In the genomic region with DNA sequence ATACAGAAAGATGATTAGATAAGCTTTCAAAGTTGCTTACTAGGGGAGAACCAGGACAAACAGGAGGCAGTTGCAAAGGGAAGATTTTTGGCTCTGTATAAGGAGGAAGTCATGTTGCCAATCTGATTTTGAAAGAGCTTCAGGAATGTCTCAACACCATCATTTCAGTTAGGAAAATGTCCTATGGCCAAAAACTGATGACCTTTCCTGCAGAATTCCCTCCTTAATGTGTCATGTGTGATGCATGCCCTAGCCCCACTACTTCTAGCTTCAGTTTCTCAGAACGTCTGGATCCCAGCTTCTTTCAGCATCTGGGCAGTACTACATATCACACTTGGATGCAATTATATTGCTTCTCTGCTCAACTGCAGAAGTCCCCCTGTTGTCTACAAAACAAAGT, we compare ENCODE assay signal across 25 cellular contexts.
DNase-seq lines count a peak whose midpoint lies in the region; ATAC-seq and TF ChIP-seq lines count a peak whose summit lies in the region.
"Had no signal": no experiment of that assay in that cellular context is flagged by ENCODE, and none has a peak within 500 bp of the region (broad histone marks: within the 10 kb centered on the region; RNA-seq: fewer than 3 reads in every experiment).

No MANE protein-coding gene starts in this region.

- no peaks in the 10 kb centered on the region for H3K9me3 ChIP-seq in left lung
- H3K9me3 ChIP-seq: colonic mucosa, gastrocnemius medialis, uterus had no signal

- intact Hi-C loops in left lung (cut with DNase I): no loop called here

- TF ChIP-seq CTCF in AG10803 (conservative IDR thresholded peaks at IDR 0.05; ENCODE audit: low read length): no peak
- no peak for TF ChIP-seq CTCF in cardiac fibroblast (IDR thresholded peaks at IDR 0.05; ENCODE audit: low read depth, low read length)
- TF ChIP-seq CTCF in left lung (IDR thresholded peaks at IDR 0.05): no peak

- H3K36me3 ChIP-seq in left lung: no peaks in the 10 kb centered on the region
- H3K36me3 ChIP-seq: colonic mucosa, gastrocnemius medialis, uterus, WERI-Rb-1 had no signal

- no peaks in the 10 kb centered on the region for H3K4me1 ChIP-seq in left lung
- H3K4me1 ChIP-seq: colonic mucosa, gastrocnemius medialis, uterus had no signal

- H3K4me3 ChIP-seq in AG10803 (ENCODE audit: low read length): no peak overlapping the region
- no peak overlapping the region for H3K4me3 ChIP-seq in cardiac fibroblast (replicated peaks in 1 of 2; ENCODE audit: low read depth in 2 of 2, low read length in 2 of 2)
- H3K4me3 ChIP-seq in left lung: no peak overlapping the region
- H3K4me3 ChIP-seq: colonic mucosa, gastrocnemius medialis, uterus had no signal

- no peaks in the 10 kb centered on the region for H3K27me3 ChIP-seq in left lung
- H3K27me3 ChIP-seq: colonic mucosa, gastrocnemius medialis, uterus had no signal

- H3K27ac ChIP-seq in left lung: no peak overlapping the region
- H3K27ac ChIP-seq: colonic mucosa, gastrocnemius medialis, uterus, WERI-Rb-1 had no signal

- ATAC-seq in left lung (peak; percentile 19), HG03280 (IDR thresholded peaks at IDR 0.05; ENCODE audit: unreplicated experiment) (no peak), GM21528 (IDR thresholded peaks at IDR 0.05; ENCODE audit: low FRiP score, unreplicated experiment) (no peak)
- ATAC-seq: activated T-cell treated with anti-CD3 and anti-CD28 coated beads, Interleukin-2, amount 50 U/mL, for 4 hours; T-helper 17 cell had no signal

- DNase-seq in AG10803 (ENCODE audit: low read depth) (peak; percentile 91), HCEC 1CT (peak; percentile 33), cardiac fibroblast (ENCODE audit: low read depth in 2 of 2) (peak; percentile 37 to 91), left lung (no peak), NCI-H146 (lab: John Stamatoyannopoulos, UW) (no peak), NCI-H2081 treated with DMSO at 0.1 percent for 48 hours (lab: John Stamatoyannopoulos, UW) (no peak)
- DNase-seq: activated CD4-positive, alpha-beta memory T cell treated with anti-CD3 and anti-CD28 coated beads, Interleukin-2, amount 10 ng/mL, durations not matched to agents 7 days and 5 days; activated naive CD4-positive, alpha-beta T cell treated with anti-CD3 and anti-CD28 coated beads, Interleukin-2, amount 50 U/mL, for 16 hours; activated T-cell treated with anti-CD3 and anti-CD28 coated beads, Interleukin-2, amount 50 U/mL, for 4 hours; CD8-positive, alpha-beta memory T cell; colonic mucosa; DMS79 treated with DMSO at 0.1 percent for 48 hours; gastrocnemius medialis; kidney glomerular epithelial cell; midbrain; NCI-H2171; nephron progenitor cell; SIG-M5; stimulated activated CD8-positive, alpha-beta memory T cell treated with anti-CD3 and anti-CD28 coated beads, Interleukin-4, amount 100 ng/mL, for 48 hours; substantia nigra; T-helper 17 cell; uterus; WERI-Rb-1 had no signal

Comparison
In these comparisons a context has a peak if more than half of its experiments do, and no peak if none do; other contexts are left out.
1. DNase-seq: peak in AG10803 (single experiment), HCEC 1CT (single experiment) and cardiac fibroblast (2 of 2); none in left lung (0 of 2), NCI-H146 (single experiment) and NCI-H2081 treated with DMSO at 0.1 percent for 48 hours (single experiment).